In the genomic region with DNA sequence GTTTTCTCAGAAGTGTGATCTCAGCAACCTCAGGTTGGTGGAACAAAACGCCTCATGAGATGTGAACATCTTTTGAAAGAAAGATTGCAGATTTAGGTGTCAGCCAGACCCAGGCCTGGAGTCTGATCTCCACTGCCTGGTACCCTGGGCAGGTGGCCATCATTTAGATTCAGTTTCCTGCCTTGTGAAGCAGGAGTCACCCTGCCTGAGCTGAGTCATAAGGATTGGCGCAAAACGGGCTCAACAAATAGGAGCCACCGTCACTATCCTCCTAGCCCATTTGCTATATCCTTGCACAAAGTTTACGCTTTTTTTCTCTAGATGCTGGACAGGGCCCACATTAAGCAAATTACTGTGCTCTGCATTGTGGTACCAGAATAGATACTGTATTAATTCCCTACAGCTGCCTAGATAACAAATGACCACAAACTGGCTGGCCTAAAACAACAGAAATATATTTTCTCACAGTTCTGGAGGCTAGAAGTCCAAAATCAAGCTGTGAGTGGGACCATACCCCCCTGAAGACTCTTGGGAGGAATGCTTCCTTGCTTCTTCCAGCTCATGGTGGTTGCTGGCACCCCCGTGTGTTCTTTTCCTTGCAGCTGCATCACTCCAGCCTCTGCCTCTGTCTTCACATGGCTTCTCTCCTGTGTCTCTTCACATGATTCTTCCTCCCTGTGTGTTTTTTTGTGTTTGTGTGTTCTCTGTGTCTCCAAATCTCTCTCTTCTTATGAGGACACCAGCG, we compare ENCODE assay signal across 20 cellular contexts. TPM values are rescaled to one million over a fixed set of nuclear protein-coding genes. Genes with fewer than 3 reads are reported as not detected.
A peak's percentile ranks its signal among the peaks of the same experiment; 100 is the strongest.
DNase-seq lines count a peak whose midpoint lies in the region; ATAC-seq, FAIRE-seq and TF ChIP-seq lines count a peak whose summit lies in the region.
"Had no signal": no experiment of that assay in that cellular context is flagged by ENCODE, and none has a peak within 500 bp of the region (broad histone marks: within the 10 kb centered on the region; RNA-seq: fewer than 3 reads in every experiment).

No MANE protein-coding gene starts in this region.

- H3K4me3 Mint-ChIP-seq in T-helper 17 cell, result no peak overlapping the region
- H3K4me3 Mint-ChIP-seq: HFFc6 had no signal

- H3K4me3 ChIP-seq in epithelial cell of esophagus (ENCODE audit: low read length) (no peak overlapping the region), SJCRH30 (no peak overlapping the region), kidney (ENCODE audit: low read length in 2 of 2) (no peak overlapping the region)
- H3K4me3 ChIP-seq: PC-9 had no signal

- TF ChIP-seq CTCF in epithelial cell of esophagus (IDR thresholded peaks at IDR 0.05; ENCODE audit: insufficient read depth, low read depth, low read length, missing control alignments), result no peak
- TF ChIP-seq CTCF in kidney (IDR thresholded peaks at IDR 0.05; ENCODE audit: borderline replicate concordance, extremely low read depth, insufficient read depth), result no peak

- H3K36me3 ChIP-seq in SJCRH30, result no peaks in the 10 kb centered on the region
- no peaks in the 10 kb centered on the region for H3K36me3 ChIP-seq in kidney (ENCODE audit: control insufficient read depth in 1 of 2, insufficient read depth in 2 of 2, low read length in 2 of 2)

- H3K4me1 ChIP-seq in SJCRH30 (no peaks in the 10 kb centered on the region), kidney (ENCODE audit: control insufficient read depth in 1 of 2, insufficient read depth in 1 of 2, low read depth in 1 of 2, low read length in 2 of 2) (no peaks in the 10 kb centered on the region)

- DNase-seq in A172 (ENCODE audit: low spot score), result peak; percentile 13
- DNase-seq in H4 (ENCODE audit: low spot score), result peak; percentile 22
- DNase-seq in T-helper 17 cell, result no peak
- peak; percentile 17 for DNase-seq in epithelial cell of esophagus (ENCODE audit: low read depth)
- DNase-seq in activated naive CD4-positive, alpha-beta T cell treated with Interleukin-2 at 50 U/mL for 16 hours, result no peak
- no peak for DNase-seq in SJCRH30
- no peak for DNase-seq in kidney
- DNase-seq: ACHN, H7, HFFc6, KBM-7, NCI-H1417, NCI-H1930, NCI-H69, PC-9 had no signal

- H3K9me3 ChIP-seq in T-helper 17 cell (ENCODE audit: control insufficient read depth, low read length, poor library complexity, severe bottlenecking), result no peaks in the 10 kb centered on the region
- H3K9me3 ChIP-seq in SJCRH30 (replicated peaks), result no peaks in the 10 kb centered on the region
- H3K9me3 ChIP-seq in kidney (ENCODE audit: control insufficient read depth in 1 of 2, low read length in 2 of 2), result no peaks in the 10 kb centered on the region

- FAIRE-seq in kidney (lab: Jason Lieb, UNC), result no peak
- FAIRE-seq: D721Med, G401.6, HepG2 had no signal

- H3K27ac Mint-ChIP-seq in T-helper 17 cell, result peak overlapping the region; percentile 12
- H3K27ac Mint-ChIP-seq: HFFc6 had no signal

- H3K27me3 ChIP-seq in SJCRH30, result no peaks in the 10 kb centered on the region

- no peaks in the 10 kb centered on the region for H3K4me1 Mint-ChIP-seq in T-helper 17 cell

- intact Hi-C loops in kidney (cut with DNase I), result no loop called here

- peaks cover 67% of the 10 kb centered on the region for H3K27me3 Mint-ChIP-seq in T-helper 17 cell

- H3K36me3 Mint-ChIP-seq in T-helper 17 cell (ENCODE audit: low read depth), result peaks cover 8% of the 10 kb centered on the region

- no peak overlapping the region for H3K9ac ChIP-seq in kidney (ENCODE audit: low read length in 2 of 2)

- H3K27ac ChIP-seq in SJCRH30 (no peak overlapping the region), kidney (ENCODE audit: low read depth in 2 of 2, low read length in 2 of 2) (no peak overlapping the region)
- H3K27ac ChIP-seq: C4-2B, PC-9 had no signal

- ATAC-seq in T-helper 17 cell, result no peak
- ATAC-seq: HepG2 had no signal

RNA-seq across cellular contexts. Expression of gene TNFSF11, which starts 38.2 kb away (rescaled TPM):
- total RNA-seq in A172 (2014; rRNA removed; shearing (Covaris generic)), result not detected in 2 replicates
- total RNA-seq in H4 (2014; rRNA removed; shearing (Covaris generic)), result 0.08 TPM in 1 of 2 replicates, not detected in the other
- total RNA-seq in T-helper 17 cell (not detected), kidney (0.22 TPM)
- total RNA-seq in SJCRH30 (2014; rRNA removed; shearing (Covaris generic)), result not detected in 2 replicates
- not detected for polyA plus RNA-seq in kidney (ENCODE audit: insufficient read depth, low read depth, low replicate concordance)
- total RNA-seq: HepG2, HFFc6, PC-9, SK-MEL-5 had no signal

Comparison
In these comparisons a context has a peak if more than half of its experiments do, and no peak if none do; other contexts are left out.
1. DNase-seq: peak in A172 (single experiment), H4 (single experiment) and epithelial cell of esophagus (single experiment); none in T-helper 17 cell (0 of 3), activated naive CD4-positive, alpha-beta T cell treated with Interleukin-2 at 50 U/mL for 16 hours (single experiment), SJCRH30 (0 of 2) and kidney (single experiment).